Comparison of ENCODE assay signal across 16 cellular contexts in the genomic region with DNA sequence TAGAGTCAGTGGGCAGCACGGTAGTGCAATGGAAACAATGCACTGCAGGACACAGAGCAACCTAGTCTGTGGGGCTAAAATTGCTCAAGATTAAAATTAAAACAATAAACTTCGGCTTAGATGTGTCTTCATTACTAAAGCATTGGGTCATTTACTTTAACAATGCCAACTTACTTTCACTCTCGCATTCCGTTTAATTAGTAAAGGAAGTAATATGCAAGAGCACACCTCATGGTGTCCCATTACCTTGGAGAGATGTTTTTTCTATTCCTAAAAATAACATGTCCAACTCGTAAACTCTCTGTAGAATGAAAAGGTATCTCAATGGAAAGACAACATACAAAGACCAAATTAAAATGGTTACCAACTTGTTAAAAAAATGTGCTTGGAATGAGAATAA.
DNase-seq lines count a peak whose midpoint lies in the region; ATAC-seq and TF ChIP-seq lines count a peak whose summit lies in the region.
"Had no signal": no experiment of that assay in that cellular context is flagged by ENCODE, and none has a peak within 500 bp of the region (broad histone marks: within the 10 kb centered on the region; RNA-seq: fewer than 3 reads in every experiment).

No MANE protein-coding gene starts in this region.

- ATAC-seq in WTC11 (no peak), PC-3 (no peak), body of pancreas (no peak), GM19463 (IDR thresholded peaks at IDR 0.05; ENCODE audit: unreplicated experiment) (no peak)
- ATAC-seq: HCT116 had no signal

- BruUV-seq in PC-3 (replicated peaks; lab: Mats Ljungman, UMichigan), result no TSS peak

- H3K9me3 Mint-ChIP-seq in WTC11, result peaks cover 3% of the 10 kb centered on the region; the same call in 1 of the 2 replicates
- H3K9me3 Mint-ChIP-seq: H9 had no signal

- TF ChIP-seq POLR2A in body of pancreas (IDR thresholded peaks at IDR 0.05), result no peak

- no peak overlapping the region for H3K4me3 ChIP-seq in neuron (ENCODE audit: low read length)
- no peak overlapping the region for H3K4me3 ChIP-seq in PC-3 (ENCODE audit: low read length)
- H3K4me3 ChIP-seq in body of pancreas, result no peak overlapping the region
- H3K4me3 ChIP-seq: GM23248 had no signal

- CTCF ChIA-PET in WTC11 (lab: Charles Lee), result no interaction called here
- CTCF ChIA-PET in PC-3 (lab: Charles Lee), result no interaction called here

- peak; percentile 62 for DNase-seq in NCI-H69 (lab: John Stamatoyannopoulos, UW)
- DNase-seq in WTC11 (ENCODE audit: low spot score), result no peak
- DNase-seq in PC-3, result no peak
- no peak for DNase-seq in body of pancreas
- DNase-seq: C1 segment of cervical spinal cord; Calu3; CD4-positive, alpha-beta memory T cell; COR-L47; DMS53; DMS79 treated with DMSO at 0.1 percent for 48 hours; GF-D8; GM23248; H9 had no signal

- peaks cover 17% of the 10 kb centered on the region for H3K4me1 Mint-ChIP-seq in WTC11
- H3K4me1 Mint-ChIP-seq: CD4-positive, alpha-beta memory T cell had no signal

- no peaks in the 10 kb centered on the region for H3F3A ChIP-seq in PC-3 (ENCODE audit: low read length, unreplicated experiment)

- intact Hi-C loops in PC-3 (cut with micrococcal nuclease) (no loop called here), body of pancreas (cut with DNase I) (no loop called here)

- H3K9me3 ChIP-seq in neuron (ENCODE audit: low read length), result no peaks in the 10 kb centered on the region
- H3K9me3 ChIP-seq in PC-3 (ENCODE audit: low read length), result no peaks in the 10 kb centered on the region
- no peaks in the 10 kb centered on the region for H3K9me3 ChIP-seq in body of pancreas

- H3K27me3 Mint-ChIP-seq in WTC11 (ENCODE audit: low read depth), result no peaks in the 10 kb centered on the region
- H3K27me3 Mint-ChIP-seq: CD4-positive, alpha-beta memory T cell had no signal

- POLR2A ChIA-PET in WTC11 (lab: Charles Lee) (no interaction called here), PC-3 (lab: Charles Lee; ENCODE audit: unreplicated experiment) (no interaction called here)

- no peaks in the 10 kb centered on the region for H3K36me3 ChIP-seq in neuron (ENCODE audit: insufficient read depth, low read length)
- no peaks in the 10 kb centered on the region for H3K36me3 ChIP-seq in PC-3 (ENCODE audit: low read depth, low read length)
- H3K36me3 ChIP-seq in body of pancreas (replicated peaks in 1 of 2; ENCODE audit: insufficient read depth in 1 of 2, low read depth in 2 of 2), result no peaks in the 10 kb centered on the region

- WGBS in body of pancreas, 2 donors, result 83 to 85% methylated on average over 5 of the region's 5 CpGs

- no peak overlapping the region for H3K4me3 Mint-ChIP-seq in WTC11
- H3K4me3 Mint-ChIP-seq: CD4-positive, alpha-beta memory T cell; H9 had no signal

- H2AFZ ChIP-seq in neuron (ENCODE audit: low read depth, low read length), result peak overlapping the region; percentile 35
- no peak overlapping the region for H2AFZ ChIP-seq in PC-3 (ENCODE audit: low read length)
- H2AFZ ChIP-seq: GM23248 had no signal

- no peak overlapping the region for H3K4me2 ChIP-seq in PC-3 (ENCODE audit: low read length)

- TF ChIP-seq CTCF in WTC11 (IDR thresholded peaks at IDR 0.05), result no peak
- TF ChIP-seq CTCF in PC-3 (conservative IDR thresholded peaks at IDR 0.05; ENCODE audit: low read depth, low read length), result no peak
- TF ChIP-seq CTCF in body of pancreas (IDR thresholded peaks at IDR 0.05), result no peak

- H3K27me3 ChIP-seq in neuron (ENCODE audit: insufficient read depth, low read length) (no peaks in the 10 kb centered on the region), PC-3 (ENCODE audit: low read length) (no peaks in the 10 kb centered on the region), body of pancreas (no peaks in the 10 kb centered on the region)

- H4K20me1 ChIP-seq in PC-3 (ENCODE audit: low read length), result no peaks in the 10 kb centered on the region

- H3K79me2 ChIP-seq in PC-3 (ENCODE audit: low read length), result no peaks in the 10 kb centered on the region

- H3K27ac Mint-ChIP-seq in WTC11, result 0 out of 2 replicates have a peak overlapping the region, but pooled peaks have one; percentile 35
- H3K27ac Mint-ChIP-seq: CD4-positive, alpha-beta memory T cell; H9 had no signal

- H3K27ac ChIP-seq in PC-3 (ENCODE audit: low read length) (no peak overlapping the region), body of pancreas (no peak overlapping the region)
- H3K27ac ChIP-seq: GM23248 had no signal

- H3K4me1 ChIP-seq in neuron (ENCODE audit: insufficient read depth, low read length), result no peaks in the 10 kb centered on the region
- H3K4me1 ChIP-seq in PC-3 (ENCODE audit: insufficient read depth, low read length), result no peaks in the 10 kb centered on the region
- H3K4me1 ChIP-seq in body of pancreas, result no peaks in the 10 kb centered on the region

- no peaks in the 10 kb centered on the region for H3K36me3 Mint-ChIP-seq in WTC11
- H3K36me3 Mint-ChIP-seq: CD4-positive, alpha-beta memory T cell had no signal

- H3K9me2 ChIP-seq in PC-3 (replicated peaks; ENCODE audit: low read length), result no peaks in the 10 kb centered on the region

- no peak overlapping the region for H3K9ac ChIP-seq in PC-3 (ENCODE audit: low read length)
- H3K9ac ChIP-seq: GM23248 had no signal

TF ChIP-seq in WTC11, 78 proteins besides CTCF, POLR2A, EP300 and RAD21:
- TF ChIP-seq ZNF232 (CRISPR knock-in tag; IDR thresholded peaks at IDR 0.05) (no peak), MXD4 (CRISPR knock-in tag; IDR thresholded peaks at IDR 0.05; ENCODE audit: borderline replicate concordance) (no peak), ATF1 (CRISPR knock-in tag; IDR thresholded peaks at IDR 0.05) (no peak)
TF ChIP-seq in WTC11: peak in this region for 0.
